10 cellular contexts compared by ENCODE assay signal in the genomic region with DNA sequence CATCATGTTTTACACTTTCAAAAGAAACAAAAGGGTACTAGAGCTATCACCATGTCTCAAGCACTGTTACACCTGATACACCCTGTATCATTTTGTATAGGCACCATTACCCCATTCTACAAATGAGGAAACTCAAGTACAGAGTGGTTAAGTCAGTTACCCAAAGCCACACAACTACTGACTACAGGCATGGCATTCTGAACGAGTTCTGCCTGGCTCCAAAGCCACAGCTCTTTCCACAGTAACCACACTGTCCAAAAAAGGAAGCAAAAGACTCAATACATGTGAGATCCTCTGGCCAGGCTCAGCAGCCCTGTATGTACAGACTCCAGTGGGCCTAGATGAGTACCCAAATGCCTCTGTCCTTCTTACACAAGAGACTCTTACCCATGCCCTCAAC. TPM values are rescaled to one million over a fixed set of nuclear protein-coding genes. Genes with fewer than 3 reads are reported as not detected.
DNase-seq lines count a peak whose midpoint lies in the region; ATAC-seq and TF ChIP-seq lines count a peak whose summit lies in the region.
"Had no signal": no experiment of that assay in that cellular context is flagged by ENCODE, and none has a peak within 500 bp of the region (broad histone marks: within the 10 kb centered on the region; RNA-seq: fewer than 3 reads in every experiment).

No MANE protein-coding gene starts in this region.

- H3K4me3 ChIP-seq in HL-60 (replicated peaks; ENCODE audit: insufficient read depth, low read length) = no peak overlapping the region
- no peak overlapping the region for H3K4me3 ChIP-seq in sigmoid colon

- H3K4me3 Mint-ChIP-seq in activated T-helper 17 cell treated with anti-CD3 and anti-CD28 coated beads, Interleukin-2, amount 50 U/mL, for 72 hours = peak overlapping the region; percentile 5

- H3K4me1 ChIP-seq in sigmoid colon = peaks cover 0 to 67% (median 62%) of the 10 kb centered on the region in 4 donors

- H3K36me3 Mint-ChIP-seq in activated T-helper 17 cell treated with anti-CD3 and anti-CD28 coated beads, Interleukin-2, amount 50 U/mL, for 72 hours (ENCODE audit: low read depth) = peaks cover 87% of the 10 kb centered on the region

- H3K27ac ChIP-seq in HL-60 (replicated peaks) (peak overlapping the region; percentile 87), sigmoid colon (peak overlapping the region in 3 of 4 donors; percentile 39 to 70 (median 44))

- H3K27ac Mint-ChIP-seq in activated T-helper 17 cell treated with anti-CD3 and anti-CD28 coated beads, Interleukin-2, amount 50 U/mL, for 72 hours = no peak overlapping the region

- peaks cover 0 to 69% (median 20%) of the 10 kb centered on the region in 4 donors for H3K36me3 ChIP-seq in sigmoid colon

- no peak for TF ChIP-seq CTCF in HL-60 (IDR thresholded peaks at IDR 0.05; ENCODE audit: insufficient read depth, low read length)
- no peak for TF ChIP-seq CTCF in sigmoid colon (IDR thresholded peaks at IDR 0.05)

- 23 to 52% methylated on average over 1 of the region's 1 CpG for WGBS in sigmoid colon, 2 donors

- H3K9me3 ChIP-seq in sigmoid colon = no peaks in the 10 kb centered on the region

- DNase-seq in HL-60 (ENCODE audit: low read depth in 1 of 2, low spot score in 1 of 2) = peak; percentile 80 to 98
- no peak for DNase-seq in sigmoid colon
- no peak for DNase-seq in DMS 273 (lab: John Stamatoyannopoulos, UW; ENCODE audit: unreplicated experiment)
- no peak for DNase-seq in A172 (ENCODE audit: low spot score)
- DNase-seq in occipital lobe (lab: John Stamatoyannopoulos, UW) = no peak
- DNase-seq: naive thymus-derived CD8-positive, alpha-beta T cell; NCI-H2081 treated with DMSO at 0.1 percent for 48 hours; T-helper 9 cell had no signal

- no peak for TF ChIP-seq EP300 in sigmoid colon (IDR thresholded peaks at IDR 0.05)

- no peaks in the 10 kb centered on the region for H3K9me3 Mint-ChIP-seq in activated T-helper 17 cell treated with anti-CD3 and anti-CD28 coated beads, Interleukin-2, amount 50 U/mL, for 72 hours
- H3K9me3 Mint-ChIP-seq: naive thymus-derived CD8-positive, alpha-beta T cell had no signal

- TF ChIP-seq POLR2A in sigmoid colon (IDR thresholded peaks at IDR 0.05) = no peak

- H3K27me3 ChIP-seq in HL-60 (ENCODE audit: insufficient read depth, poor library complexity, severe bottlenecking) (no peaks in the 10 kb centered on the region), sigmoid colon (no peaks in the 10 kb centered on the region)

- ATAC-seq in GM18868 (IDR thresholded peaks at IDR 0.05; ENCODE audit: unreplicated experiment) = peak; percentile 37
- ATAC-seq in activated T-helper 17 cell treated with anti-CD3 and anti-CD28 coated beads, Interleukin-2, amount 50 U/mL, for 72 hours (replicated peaks) = peak; percentile 68
- ATAC-seq: naive thymus-derived CD8-positive, alpha-beta T cell had no signal

- H3K27me3 Mint-ChIP-seq in activated T-helper 17 cell treated with anti-CD3 and anti-CD28 coated beads, Interleukin-2, amount 50 U/mL, for 72 hours = no peaks in the 10 kb centered on the region
- H3K27me3 Mint-ChIP-seq: naive thymus-derived CD8-positive, alpha-beta T cell had no signal

- peaks cover 33% of the 10 kb centered on the region for H3K4me1 Mint-ChIP-seq in activated T-helper 17 cell treated with anti-CD3 and anti-CD28 coated beads, Interleukin-2, amount 50 U/mL, for 72 hours

- intact Hi-C loops in sigmoid colon (cut with DNase I) = no loop called here

RNA-seq across cellular contexts. Expression of a gene that starts 4.7 kb away (rescaled TPM):
- total RNA-seq in activated T-helper 17 cell treated with anti-CD3 and anti-CD28 coated beads, Interleukin-2, amount 50 U/mL, for 72 hours = 10 to 100 TPM; 61.0 to 67.3 TPM
- total RNA-seq in sigmoid colon (100 to 1,000 TPM; 164 to 327 (median 261) TPM), occipital lobe (175 TPM)
- 10 to 100 TPM; 52.9 to 68.7 (median 60.8) TPM for polyA plus RNA-seq in sigmoid colon
- total RNA-seq in A172 (2014; rRNA removed; shearing (Covaris generic)) = 57.1 and 59.0 TPM in 2 replicates

RNA-seq across cellular contexts. Expression of a gene that starts 50.1 kb away (rescaled TPM):
- 1 to 10 TPM; 2.0 to 3.2 TPM for total RNA-seq in activated T-helper 17 cell treated with anti-CD3 and anti-CD28 coated beads, Interleukin-2, amount 50 U/mL, for 72 hours
- total RNA-seq in sigmoid colon = 10 to 100 TPM in 2 of 4 donors, 1 to 10 TPM in 2; 6.1 to 12.5 (median 9.4) TPM
- polyA plus RNA-seq in sigmoid colon = 10 to 100 TPM; 27.0 to 65.1 (median 40.2) TPM
- total RNA-seq in A172 (2014; rRNA removed; shearing (Covaris generic)) = 34.8 and 35.0 TPM in 2 replicates
- total RNA-seq in occipital lobe = 70.7 TPM

RNA-seq across cellular contexts. Expression of a gene that starts 54.7 kb away (rescaled TPM):
- under 1 TPM; 0.13 to 0.34 TPM for total RNA-seq in activated T-helper 17 cell treated with anti-CD3 and anti-CD28 coated beads, Interleukin-2, amount 50 U/mL, for 72 hours
- under 1 TPM in 1 of 4 donors, not detected in 3; under 0.01 TPM for total RNA-seq in sigmoid colon
- polyA plus RNA-seq in sigmoid colon = under 1 TPM in 1 of 3 donors, not detected in 2; 0.03 TPM
- total RNA-seq in A172 (2014; rRNA removed; shearing (Covaris generic)) = 0.07 TPM in 1 of 2 replicates, not detected in the other
- total RNA-seq in occipital lobe = 0.31 TPM
- polyA plus RNA-seq: naive thymus-derived CD8-positive, alpha-beta T cell had no signal

Comparison
In these comparisons a context has a peak if more than half of its experiments do, and no peak if none do; other contexts are left out.
1. DNase-seq: peak in HL-60 (2 of 2); none in sigmoid colon (single experiment), DMS 273 (single experiment), A172 (single experiment) and occipital lobe (single experiment).